17 cellular contexts compared by ENCODE assay signal in the genomic region with DNA sequence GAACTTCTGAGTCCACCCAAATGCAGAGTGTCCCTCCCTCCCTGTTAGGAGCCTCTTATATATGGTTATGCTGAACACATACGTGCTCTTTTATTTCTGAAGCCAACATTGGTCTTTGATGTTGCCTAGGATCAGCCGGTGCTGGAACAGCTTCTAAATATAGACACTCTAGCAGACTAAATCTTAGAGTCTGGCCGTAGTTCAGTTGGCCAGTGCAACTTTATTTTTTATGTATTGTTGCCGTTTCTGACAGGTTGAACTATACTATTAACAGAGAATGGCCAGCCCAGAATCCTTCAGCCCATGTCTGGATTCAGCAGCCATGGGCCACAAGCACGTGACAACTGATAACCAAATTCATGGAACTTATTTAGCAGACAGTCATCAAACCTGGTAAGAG.
A peak's percentile ranks its signal among the peaks of the same experiment; 100 is the strongest.
DNase-seq lines count a peak whose midpoint lies in the region; ATAC-seq, FAIRE-seq and TF ChIP-seq lines count a peak whose summit lies in the region.
"Had no signal": no experiment of that assay in that cellular context is flagged by ENCODE, and none has a peak within 500 bp of the region (broad histone marks: within the 10 kb centered on the region; RNA-seq: fewer than 3 reads in every experiment).

No MANE protein-coding gene starts in this region.

- H3K27ac ChIP-seq in BLaER1 treated with 17β-estradiol and CSF1 and Interleukin-3, amounts not matched to agents 10 nM and 100 nM: peak overlapping the region in 3 of 11 experiments; percentile 88 to 90 (median 89); a peak in 3 of 22 replicates
- H3K27ac ChIP-seq in brain microvascular endothelial cell: peak overlapping the region; percentile 51
- peak overlapping the region; percentile 45 to 71 for H3K27ac ChIP-seq in kidney (ENCODE audit: low read depth in 2 of 2, low read length in 2 of 2)
- peak overlapping the region; percentile 64 to 89 (median 74) for H3K27ac ChIP-seq in sigmoid colon
- H3K27ac ChIP-seq: hepatocyte, KMS-11 had no signal

- intact Hi-C loops in kidney (cut with DNase I) (no loop called here), sigmoid colon (cut with DNase I) (loop anchor here (5.0 kb wide), 2 partner anchors 62 to 192 kb away; no protein-coding TSS in a partner anchor)

- no peak overlapping the region for H3K4me3 ChIP-seq in BLaER1 treated with 17β-estradiol and CSF1 and Interleukin-3, amounts not matched to agents 10 nM and 100 nM
- H3K4me3 ChIP-seq in brain microvascular endothelial cell (ENCODE audit: low read depth, low read length): no peak overlapping the region
- H3K4me3 ChIP-seq in kidney (ENCODE audit: low read length in 2 of 2): no peak overlapping the region
- H3K4me3 ChIP-seq in sigmoid colon: no peak overlapping the region
- H3K4me3 ChIP-seq: hepatocyte had no signal

- peak overlapping the region in 9 of 11 experiments; percentile 1 to 91 (median 72); a peak in 12 of 22 replicates for H3K4me2 ChIP-seq in BLaER1 treated with 17β-estradiol and CSF1 and Interleukin-3, amounts not matched to agents 10 nM and 100 nM
- H3K4me2 ChIP-seq: hepatocyte, KMS-11 had no signal

- in situ Hi-C loops in brain microvascular endothelial cell (cut with HindIII; ENCODE audit: low pct_ligation_motif_present, low sequenced_read_pairs): no loop called here

- WGBS in sigmoid colon, 2 donors: 85 to 90% methylated on average over 5 of the region's 5 CpGs

- peaks cover 0 to 5% (median 0%) of the 10 kb centered on the region in 11 experiments; a peak in 1 of 22 replicates for H4K20me1 ChIP-seq in BLaER1 treated with 17β-estradiol and CSF1 and Interleukin-3, amounts not matched to agents 10 nM and 100 nM

- H3K9ac ChIP-seq in BLaER1 treated with 17β-estradiol and CSF1 and Interleukin-3, amounts not matched to agents 10 nM and 100 nM: no peak overlapping the region
- H3K9ac ChIP-seq in kidney (ENCODE audit: low read length in 2 of 2): no peak overlapping the region
- H3K9ac ChIP-seq: KMS-11 had no signal

- ATAC-seq in GM18870 (IDR thresholded peaks at IDR 0.05; ENCODE audit: unreplicated experiment): no peak
- ATAC-seq: HCT116, left colon had no signal

- no peaks in the 10 kb centered on the region for H3K9me3 ChIP-seq in BLaER1 treated with 17β-estradiol and CSF1 and Interleukin-3, amounts not matched to agents 10 nM and 100 nM (replicated peaks in 1 of 11)
- H3K9me3 ChIP-seq in kidney (ENCODE audit: control insufficient read depth in 1 of 2, low read length in 2 of 2): no peaks in the 10 kb centered on the region
- no peaks in the 10 kb centered on the region for H3K9me3 ChIP-seq in sigmoid colon

- no peak for DNase-seq in brain microvascular endothelial cell
- DNase-seq in kidney: no peak
- no peak for DNase-seq in sigmoid colon
- no peak for DNase-seq in activated effector memory CD4-positive, alpha-beta T cell treated with Interleukin-2 at 50 U/mL for 16 hours
- DNase-seq in dermis blood vessel endothelial cell: no peak
- DNase-seq in NK-92 treated with Interleukin-12 subunit alpha and Interleukin-12 subunit beta, amount 100 ng/mL, for 24 hours (lab: John Stamatoyannopoulos, UW): no peak
- DNase-seq: activated CD4-positive, alpha-beta T cell treated with anti-CD3 and anti-CD28 coated beads for 1 hour; activated naive CD8-positive, alpha-beta T cell treated with anti-CD3 and anti-CD28 coated beads, Interleukin-2, amount 10 ng/mL, durations not matched to agents 7 days and 5 days; CD8-positive, alpha-beta memory T cell; erythroblast; left colon; SHP77 treated with DMSO at 0.1 percent for 48 hours had no signal

- H3K4me1 ChIP-seq in BLaER1 treated with 17β-estradiol and CSF1 and Interleukin-3, amounts not matched to agents 10 nM and 100 nM: peaks cover 17 to 72% (median 43%) of the 10 kb centered on the region in 10 experiments
- peaks cover 18 to 25% of the 10 kb centered on the region in 2 donors for H3K4me1 ChIP-seq in kidney (ENCODE audit: control insufficient read depth in 1 of 2, insufficient read depth in 1 of 2, low read depth in 1 of 2, low read length in 2 of 2)
- H3K4me1 ChIP-seq in sigmoid colon: peaks cover 0 to 87% (median 65%) of the 10 kb centered on the region in 4 donors

- TF ChIP-seq EP300 in sigmoid colon (IDR thresholded peaks at IDR 0.05): peak in 2 of 4 donors; percentile 1 to 43

- no peak for FAIRE-seq in kidney (lab: Jason Lieb, UNC)

- peaks cover 30 to 72% (median 55%) of the 10 kb centered on the region in 11 experiments for H3K36me3 ChIP-seq in BLaER1 treated with 17β-estradiol and CSF1 and Interleukin-3, amounts not matched to agents 10 nM and 100 nM
- H3K36me3 ChIP-seq in brain microvascular endothelial cell (replicated peaks) (peaks cover 67% of the 10 kb centered on the region), kidney (ENCODE audit: control insufficient read depth in 1 of 2, insufficient read depth in 2 of 2, low read length in 2 of 2) (peaks cover 0 to 6% of the 10 kb centered on the region in 2 donors), sigmoid colon (no peaks in the 10 kb centered on the region)

- H3K27me3 ChIP-seq in BLaER1 treated with 17β-estradiol and CSF1 and Interleukin-3, amounts not matched to agents 10 nM and 100 nM: no peaks in the 10 kb centered on the region
- H3K27me3 ChIP-seq in brain microvascular endothelial cell (replicated peaks) (no peaks in the 10 kb centered on the region), sigmoid colon (no peaks in the 10 kb centered on the region)
- H3K27me3 ChIP-seq: hepatocyte had no signal

- TF ChIP-seq CTCF in brain microvascular endothelial cell (IDR thresholded peaks at IDR 0.05; ENCODE audit: low read depth, low read length, missing control alignments) (no peak), kidney (IDR thresholded peaks at IDR 0.05; ENCODE audit: borderline replicate concordance, extremely low read depth, insufficient read depth) (no peak), sigmoid colon (IDR thresholded peaks at IDR 0.05) (no peak)

- TF ChIP-seq POLR2A in sigmoid colon (IDR thresholded peaks at IDR 0.05): no peak
